Comparison of ENCODE assay signal across 1 cellular context in the genomic region with DNA sequence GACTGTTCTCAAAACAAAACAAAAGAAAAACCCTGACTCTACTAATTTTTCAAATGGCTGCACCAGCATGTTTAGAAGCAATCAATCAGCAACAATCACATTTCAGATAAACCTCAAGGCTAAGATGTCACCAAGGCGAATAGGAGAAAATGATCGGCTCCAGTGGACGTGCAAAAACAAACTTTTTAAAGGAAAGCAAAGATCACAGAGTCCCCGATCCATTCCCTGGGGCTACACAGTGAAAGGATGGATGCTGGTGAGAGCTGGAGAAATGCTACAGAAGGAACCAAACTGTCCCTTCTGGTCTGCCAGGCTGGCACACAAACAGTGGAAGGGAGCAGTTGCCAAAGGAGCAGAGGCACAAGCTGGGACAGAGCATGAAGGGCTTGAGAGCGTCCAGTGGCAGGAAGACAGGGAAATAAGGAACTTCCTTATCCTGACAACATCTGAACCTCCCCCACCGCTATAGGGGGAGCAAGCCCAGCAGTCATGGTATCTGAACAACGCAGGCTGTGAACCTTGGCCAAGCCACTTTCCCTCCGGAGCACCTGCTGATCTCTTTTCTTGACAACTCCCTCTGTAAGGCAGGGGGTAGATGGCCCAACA.
TF ChIP-seq lines count a peak whose summit lies in the region.

No MANE protein-coding gene starts in this region.

TF ChIP-seq in H1, 55 proteins besides CTCF, POLR2A, EP300 and RAD21:
- TF ChIP-seq BACH1 (IDR thresholded peaks at IDR 0.05; ENCODE audit: low read length) (no peak), MAFK (IDR thresholded peaks at IDR 0.05; ENCODE audit: low read depth, low read length) (no peak), FOSL1 (IDR thresholded peaks at IDR 0.05; ENCODE audit: insufficient read depth, low read depth, low read length) (no peak), E2F6 (IDR thresholded peaks at IDR 0.05) (peak; percentile 56; the same call in 1 of the 2 replicates), BRCA1 (IDR thresholded peaks at IDR 0.05; ENCODE audit: low read depth, low read length) (no peak), EZH2 (IDR thresholded peaks at IDR 0.05; ENCODE audit: low read depth, low read length, severe bottlenecking) (no peak), SIRT6 (IDR thresholded peaks at IDR 0.05; ENCODE audit: low read length) (no peak), RBBP5 (IDR thresholded peaks at IDR 0.05; ENCODE audit: borderline replicate concordance, low read depth, low read length) (0 out of 2 replicates have a peak, but pooled peaks have one; percentile 33), CTBP2 (IDR thresholded peaks at IDR 0.05; ENCODE audit: borderline replicate concordance, insufficient read depth, insufficient read length, low read length) (peak; percentile 61), TEAD4 (IDR thresholded peaks at IDR 0.05; ENCODE audit: low read depth, low read length) (0 out of 2 replicates have a peak, but pooled peaks have one; percentile 37), SIX5 (IDR thresholded peaks at IDR 0.05; ENCODE audit: low read depth, low read length) (no peak), TCF12 (IDR thresholded peaks at IDR 0.05; ENCODE audit: low read depth, low read length) (0 out of 2 replicates have a peak, but pooled peaks have one; percentile 13), PHF8 (conservative IDR thresholded peaks at IDR 0.05; ENCODE audit: low read depth, low read length) (no peak), CHD7 (IDR thresholded peaks at IDR 0.05; ENCODE audit: insufficient replicate concordance, low read length) (no peak), ZNF274 (IDR thresholded peaks at IDR 0.05; ENCODE audit: borderline replicate concordance, extremely low read depth, low read length) (no peak), MAX (IDR thresholded peaks at IDR 0.05) (peak; percentile 67)
TF ChIP-seq in H1: peak in this region for 6.
